ENCODE assay signal across 15 cellular contexts in genomic region chr12:58901664-58902063, GRCh38. TPM values are rescaled to one million over a fixed set of nuclear protein-coding genes. Genes with fewer than 3 reads are reported as not detected.
A peak's percentile ranks its signal among the peaks of the same experiment; 100 is the strongest.
DNase-seq lines count a peak whose midpoint lies in the region; ATAC-seq, FAIRE-seq and TF ChIP-seq lines count a peak whose summit lies in the region.
"Had no signal": no experiment of that assay in that cellular context is flagged by ENCODE, and none has a peak within 500 bp of the region (broad histone marks: within the 10 kb centered on the region; RNA-seq: fewer than 3 reads in every experiment).

No MANE protein-coding gene starts in this region.

- intact Hi-C loops in aorta (cut with DNase I): no loop called here

- H3K4me1 ChIP-seq in HEK293 (ENCODE audit: control insufficient read depth, insufficient read depth, low read length) (peaks cover 12% of the 10 kb centered on the region), endocrine pancreas (ENCODE audit: control insufficient read depth, insufficient read depth, low read length) (peaks cover 9% of the 10 kb centered on the region), keratinocyte (ENCODE audit: control insufficient read depth, extremely low read depth, insufficient read depth, low read length) (peaks cover 25% of the 10 kb centered on the region), aorta (ENCODE audit: control insufficient read depth in 1 of 2, insufficient read depth in 2 of 2, low read length in 2 of 2) (peaks cover 1 to 8% of the 10 kb centered on the region in 2 donors)

- FAIRE-seq in keratinocyte (lab: Jason Lieb, UNC): peak; percentile 73
- FAIRE-seq: H54, HepG2, HTR-8/SVneo had no signal

- H3K4me3 ChIP-seq in HEK293 (ENCODE audit: low read depth, low read length): no peak overlapping the region
- H3K4me3 ChIP-seq in endocrine pancreas (ENCODE audit: control insufficient read depth, insufficient read depth, low read length): peak overlapping the region; percentile 29
- no peak overlapping the region for H3K4me3 ChIP-seq in keratinocyte (ENCODE audit: control insufficient read depth in 2 of 3, extremely low read depth in 1 of 3, insufficient read depth in 2 of 3, low read depth in 1 of 3, low read length in 3 of 3)
- H3K4me3 ChIP-seq in aorta (ENCODE audit: low read length in 2 of 2): no peak overlapping the region

- no peak for DNase-seq in keratinocyte (ENCODE audit: low read depth, low spot score)
- DNase-seq in aorta: no peak
- no peak for DNase-seq in SKM-1 (lab: John Stamatoyannopoulos, UW; ENCODE audit: unreplicated experiment)
- no peak for DNase-seq in HPDE6-E6E7 (ENCODE audit: extremely low spot score)
- DNase-seq in NCI-H524 treated with DMSO at 0.1 percent for 48 hours (lab: John Stamatoyannopoulos, UW): no peak
- DNase-seq: CD8-positive, alpha-beta T cell; COR-L47; DND-41; GF-D8 had no signal

- dilution Hi-C loops in keratinocyte (cut with MboI; ENCODE audit: extremely low pct_ligation_motif_present, low sequenced_read_pairs): no loop called here

- no peaks in the 10 kb centered on the region for H4K20me1 ChIP-seq in keratinocyte (ENCODE audit: control insufficient read depth, extremely low read depth, insufficient read depth, low read length)

- peak overlapping the region; percentile 25 for H3K4me2 ChIP-seq in keratinocyte (ENCODE audit: control insufficient read depth, extremely low read depth, insufficient read depth, low read depth, low read length)

- POLR2A ChIA-PET in HEK293 (lab: Yijun Ruan, JAX): no interaction called here

- H3K27me3 ChIP-seq in endocrine pancreas (ENCODE audit: control insufficient read depth, insufficient read depth, low read length) (no peaks in the 10 kb centered on the region), keratinocyte (ENCODE audit: control insufficient read depth, extremely low read depth, insufficient read depth, low read length) (no peaks in the 10 kb centered on the region), aorta (ENCODE audit: control insufficient read depth in 1 of 2, insufficient read depth in 2 of 2, low read length in 1 of 2) (no peaks in the 10 kb centered on the region)

- no peak overlapping the region for H3K9ac ChIP-seq in endocrine pancreas (ENCODE audit: control insufficient read depth, insufficient read depth, low read length)
- H3K9ac ChIP-seq in keratinocyte (ENCODE audit: control insufficient read depth, extremely low read depth, insufficient read depth, low read length): no peak overlapping the region

- H3K9me3 ChIP-seq in HEK293 (ENCODE audit: control insufficient read depth, insufficient read depth, low read depth, low read length): no peaks in the 10 kb centered on the region
- H3K9me3 ChIP-seq in endocrine pancreas (ENCODE audit: control insufficient read depth, low read length): no peaks in the 10 kb centered on the region
- H3K9me3 ChIP-seq in keratinocyte (ENCODE audit: control insufficient read depth, low read depth, low read length): peaks cover 2% of the 10 kb centered on the region
- no peaks in the 10 kb centered on the region for H3K9me3 ChIP-seq in aorta (ENCODE audit: control insufficient read depth, low read length)

- WGBS in aorta, 2 donors: 92 to 96% methylated on average over 5 of the region's 5 CpGs

- H3K79me2 ChIP-seq in keratinocyte (ENCODE audit: control insufficient read depth, insufficient read depth, low read length): peaks cover 68% of the 10 kb centered on the region

- H2AFZ ChIP-seq in keratinocyte (ENCODE audit: control insufficient read depth, low read length): no peak overlapping the region

- peaks cover 2% of the 10 kb centered on the region for H3K9me1 ChIP-seq in keratinocyte (ENCODE audit: control insufficient read depth, extremely low read depth, insufficient read depth, low read length)

- H3K27ac ChIP-seq in HEK293 (ENCODE audit: extremely low read depth, low read depth, low read length) (no peak overlapping the region), keratinocyte (ENCODE audit: control insufficient read depth, insufficient read depth, low read length) (no peak overlapping the region), aorta (ENCODE audit: low read depth in 1 of 2, low read length in 2 of 2) (no peak overlapping the region)

- TF ChIP-seq CTCF in HEK293 (tag by site-specific recombination; IDR thresholded peaks at IDR 0.05) (no peak), keratinocyte (optimal IDR thresholded peaks at IDR 0.05 in 1 of 3, IDR thresholded peaks at IDR 0.05 in 1 of 3, conservative IDR thresholded peaks at IDR 0.05 in 1 of 3; ENCODE audit: extremely low read depth in 1 of 3, insufficient read depth in 2 of 3, low read length in 3 of 3) (no peak)

- CTCF ChIA-PET in HEK293 (lab: Yijun Ruan, JAX): interaction anchor here (0.7 kb wide), 1 partner anchor 202 kb away, joined by 4 read pairs; no protein-coding TSS in a partner anchor

- H3K36me3 ChIP-seq in HEK293 (ENCODE audit: control insufficient read depth in 2 of 2, insufficient read depth in 1 of 2, low read length in 2 of 2): peaks cover 10 to 26% of the 10 kb centered on the region in 2 experiments; a peak in 1 of 3 replicates
- H3K36me3 ChIP-seq in endocrine pancreas (ENCODE audit: control insufficient read depth, insufficient read depth, low read length): peaks cover 6% of the 10 kb centered on the region
- peaks cover 7 to 18% of the 10 kb centered on the region in 2 experiments for H3K36me3 ChIP-seq in keratinocyte (ENCODE audit: control insufficient read depth in 2 of 2, extremely low read depth in 1 of 2, insufficient read depth in 2 of 2, low read length in 2 of 2)
- H3K36me3 ChIP-seq in aorta (ENCODE audit: control insufficient read depth in 1 of 2, insufficient read depth in 2 of 2, low read length in 1 of 2): peaks cover 0 to 3% of the 10 kb centered on the region in 2 donors

- peak; percentile 52 for ATAC-seq in aorta (ENCODE audit: low FRiP score)
- ATAC-seq: CD8-positive, alpha-beta T cell; HepG2 had no signal

TF ChIP-seq in HEK293, 187 proteins besides CTCF, POLR2A, EP300 and RAD21:
- TF ChIP-seq ZNF184 (tag by site-specific recombination; IDR thresholded peaks at IDR 0.05): no peak
- 0 out of 2 replicates have a peak, but pooled peaks have one; percentile 12 for TF ChIP-seq ZNF596 (tag by site-specific recombination; IDR thresholded peaks at IDR 0.05)
- no peak for TF ChIP-seq ZNF624 (tag by site-specific recombination; IDR thresholded peaks at IDR 0.05)

RNA-seq across cellular contexts. Expression of gene LRIG3, which starts 18.6 kb away (rescaled TPM):
- polyA plus RNA-seq in keratinocyte: 22.1 to 30.9 TPM (median 25.5 TPM) in 3 replicates
- 4.4 TPM for polyA plus RNA-seq in keratinocyte (2011; ENCODE audit: low read depth)
- polyA plus RNA-seq in keratinocyte (2011; cell fraction: cytosol; rRNA removed): 6.3 and 11.9 TPM in 2 replicates
- 37.1 and 38.0 TPM in 2 replicates for polyA plus RNA-seq in keratinocyte (2011; cell fraction: nucleus; rRNA removed)
- 12.2 TPM in 2 replicates for polyA plus RNA-seq in keratinocyte (2012; ENCODE audit: low replicate concordance)
- 26.1 to 67.7 TPM (median 49.0 TPM) in 3 replicates for polyA minus RNA-seq in keratinocyte
- 15.2 TPM for polyA minus RNA-seq in keratinocyte (2011; cell fraction: cytosol; rRNA and poly(A)+ RNA removed)
- polyA minus RNA-seq in keratinocyte (2011; cell fraction: nucleus; rRNA and poly(A)+ RNA removed): 48.5 and 69.0 TPM in 2 replicates
- total RNA-seq in aorta: 10 to 100 TPM; 23.3 to 51.4 TPM
- polyA plus RNA-seq in aorta: 10 to 100 TPM in 1 of 2 donors, 1 to 10 TPM in 1; 3.3 to 17.1 TPM
- total RNA-seq: CD8-positive, alpha-beta T cell had no signal
- polyA plus RNA-seq: CD14-positive monocyte had no signal
